ENCODE assay signal across 16 cellular contexts in the genomic region with DNA sequence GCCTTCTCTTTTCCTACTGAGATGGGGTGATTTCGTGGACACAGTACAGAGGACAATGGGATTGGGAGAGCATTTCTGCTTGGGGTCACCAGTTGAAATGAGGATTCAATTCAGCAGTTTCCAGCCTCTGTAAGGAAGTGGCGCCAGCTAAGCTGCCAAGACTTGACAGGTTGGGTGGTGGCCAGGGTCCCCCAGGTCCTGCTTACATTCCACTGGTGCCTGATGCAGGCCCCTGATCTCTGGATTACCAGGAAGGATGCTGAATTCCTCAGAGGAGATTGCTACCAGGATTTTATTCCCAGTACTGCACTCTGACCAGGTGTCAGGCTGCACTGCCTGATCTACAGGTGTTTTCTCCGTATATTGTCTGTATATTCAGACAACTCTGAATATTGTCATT.
DNase-seq lines count a peak whose midpoint lies in the region; ATAC-seq and TF ChIP-seq lines count a peak whose summit lies in the region.
"Had no signal": no experiment of that assay in that cellular context is flagged by ENCODE, and none has a peak within 500 bp of the region (broad histone marks: within the 10 kb centered on the region; RNA-seq: fewer than 3 reads in every experiment).

No MANE protein-coding gene starts in this region.

- no peak overlapping the region for H3K4me3 Mint-ChIP-seq in GM23338
- H3K4me3 Mint-ChIP-seq in osteocyte (ENCODE audit: unreplicated experiment) = no peak overlapping the region
- H3K4me3 Mint-ChIP-seq in stimulated activated naive B cell treated with anti-CD40 and anti-IgM and Interleukin-4, amounts not matched to agents 10 μg/mL and 1 μg/mL and 100 μg/mL, for 72 hours = no peak overlapping the region
- no peak overlapping the region for H3K4me3 Mint-ChIP-seq in endodermal cell
- H3K4me3 Mint-ChIP-seq: CD4-positive, alpha-beta memory T cell had no signal

- H3K4me2 ChIP-seq in GM23338 = peak overlapping the region; percentile 39; the same call in 1 of the 2 replicates

- H3K36me3 Mint-ChIP-seq in GM23338 (ENCODE audit: low read depth) (no peaks in the 10 kb centered on the region), osteocyte (ENCODE audit: unreplicated experiment) (no peaks in the 10 kb centered on the region), endodermal cell (ENCODE audit: low read depth) (no peaks in the 10 kb centered on the region)
- no peaks in the 10 kb centered on the region for H3K36me3 Mint-ChIP-seq in stimulated activated naive B cell treated with anti-CD40 and anti-IgM and Interleukin-4, amounts not matched to agents 10 μg/mL and 1 μg/mL and 100 μg/mL, for 72 hours
- H3K36me3 Mint-ChIP-seq: CD4-positive, alpha-beta memory T cell had no signal

- ATAC-seq in GM23338 = no peak
- no peak for ATAC-seq in foreskin keratinocyte
- ATAC-seq in stimulated activated naive B cell treated with anti-CD40 and anti-IgM and Interleukin-4, amounts not matched to agents 10 μg/mL and 1 μg/mL and 100 μg/mL, for 72 hours (replicated peaks) = no peak

- no peak for TF ChIP-seq CTCF in GM23338 (conservative IDR thresholded peaks at IDR 0.05; ENCODE audit: low read depth in 2 of 2)
- no peak for TF ChIP-seq CTCF in HEK293 (tag by site-specific recombination; IDR thresholded peaks at IDR 0.05)
- TF ChIP-seq CTCF in osteocyte (IDR thresholded peaks at IDR 0.05) = no peak
- no peak for TF ChIP-seq CTCF in RWPE1 (conservative IDR thresholded peaks at IDR 0.05; ENCODE audit: low read depth)
- TF ChIP-seq CTCF in foreskin keratinocyte (conservative IDR thresholded peaks at IDR 0.05) = no peak
- TF ChIP-seq CTCF in endodermal cell (conservative IDR thresholded peaks at IDR 0.05) = no peak

- no peak overlapping the region for H3K27ac ChIP-seq in GM23338 (ENCODE audit: low read depth)
- no peak overlapping the region for H3K27ac ChIP-seq in HEK293 (ENCODE audit: extremely low read depth, low read depth, low read length)
- peak overlapping the region; percentile 16 for H3K27ac ChIP-seq in ectodermal cell (ENCODE audit: insufficient read depth, low read depth, low read length, poor library complexity, severe bottlenecking)
- no peak overlapping the region for H3K27ac ChIP-seq in RWPE1
- H3K27ac ChIP-seq in foreskin keratinocyte = no peak overlapping the region
- no peak overlapping the region for H3K27ac ChIP-seq in endodermal cell (ENCODE audit: low read depth, low read length)
- H3K27ac ChIP-seq: GM23248 had no signal

- H2AFZ ChIP-seq in GM23338 = peak overlapping the region; percentile 56; the same call in 1 of the 2 replicates
- H2AFZ ChIP-seq: GM23248 had no signal

- H3K79me2 ChIP-seq in GM23338 (replicated peaks; ENCODE audit: insufficient read depth) = no peaks in the 10 kb centered on the region

- no peak overlapping the region for H3K27ac Mint-ChIP-seq in GM23338
- no peak overlapping the region for H3K27ac Mint-ChIP-seq in osteocyte (ENCODE audit: unreplicated experiment)
- H3K27ac Mint-ChIP-seq in stimulated activated naive B cell treated with anti-CD40 and anti-IgM and Interleukin-4, amounts not matched to agents 10 μg/mL and 1 μg/mL and 100 μg/mL, for 72 hours = no peak overlapping the region
- H3K27ac Mint-ChIP-seq in endodermal cell = no peak overlapping the region
- H3K27ac Mint-ChIP-seq: CD4-positive, alpha-beta memory T cell had no signal

- peaks cover 9% of the 10 kb centered on the region for H3K4me1 ChIP-seq in GM23338 (ENCODE audit: insufficient read depth)
- H3K4me1 ChIP-seq in HEK293 (ENCODE audit: control insufficient read depth, insufficient read depth, low read length) = no peaks in the 10 kb centered on the region
- no peaks in the 10 kb centered on the region for H3K4me1 ChIP-seq in ectodermal cell (ENCODE audit: control insufficient read depth, insufficient read depth, low read length)
- H3K4me1 ChIP-seq in foreskin keratinocyte = peaks cover 3% of the 10 kb centered on the region
- H3K4me1 ChIP-seq in endodermal cell (ENCODE audit: control insufficient read depth, insufficient read depth, low read length) = no peaks in the 10 kb centered on the region
- H3K4me1 ChIP-seq: HAP-1 had no signal

- no peak overlapping the region for H3K9ac ChIP-seq in endodermal cell (ENCODE audit: extremely low read depth, low read length, poor library complexity, severe bottlenecking)
- H3K9ac ChIP-seq: GM23248 had no signal

- H3K36me3 ChIP-seq in GM23338 (ENCODE audit: insufficient read depth) (no peaks in the 10 kb centered on the region), HEK293 (ENCODE audit: control insufficient read depth in 2 of 2, insufficient read depth in 1 of 2, low read length in 2 of 2) (no peaks in the 10 kb centered on the region), ectodermal cell (ENCODE audit: control insufficient read depth, insufficient read depth, low read length) (no peaks in the 10 kb centered on the region), endodermal cell (ENCODE audit: control insufficient read depth, insufficient read depth, low read length) (no peaks in the 10 kb centered on the region)
- H3K36me3 ChIP-seq: HAP-1 had no signal

- CTCF ChIA-PET in HEK293 (lab: Yijun Ruan, JAX) (interaction anchor here (1.8 kb wide), 1 partner anchor 54 kb away, joined by 8 read pairs; no protein-coding TSS in a partner anchor), RWPE1 (lab: Yijun Ruan, JAX) (interaction anchor here (1.6 to 2.2 kb wide), 2 partner anchors 54 to 128 kb away, joined by 5 to 10 read pairs; no protein-coding TSS in a partner anchor)

- no peak for DNase-seq in GM23338 (ENCODE audit: low spot score)
- peak; percentile 74 for DNase-seq in osteocyte (ENCODE audit: extremely low spot score, unreplicated experiment)
- DNase-seq in RWPE1 (ENCODE audit: low spot score) = no peak
- DNase-seq in foreskin keratinocyte = no peak
- DNase-seq in stimulated activated naive B cell treated with anti-CD40 and anti-IgM and Interleukin-4, amounts not matched to agents 10 μg/mL and 1 μg/mL and 100 μg/mL, for 72 hours = no peak
- DNase-seq in endodermal cell = no peak
- DNase-seq: C1 segment of cervical spinal cord; Calu3; CD4-positive, alpha-beta memory T cell; COR-L47; DMS153; DND-41; GM23248 had no signal

- H3K4me1 Mint-ChIP-seq in GM23338 = peaks cover 19% of the 10 kb centered on the region
- H3K4me1 Mint-ChIP-seq in osteocyte (ENCODE audit: unreplicated experiment) = no peaks in the 10 kb centered on the region
- no peaks in the 10 kb centered on the region for H3K4me1 Mint-ChIP-seq in stimulated activated naive B cell treated with anti-CD40 and anti-IgM and Interleukin-4, amounts not matched to agents 10 μg/mL and 1 μg/mL and 100 μg/mL, for 72 hours
- H3K4me1 Mint-ChIP-seq in endodermal cell = no peaks in the 10 kb centered on the region
- H3K4me1 Mint-ChIP-seq: CD4-positive, alpha-beta memory T cell had no signal

- H3K4me3 ChIP-seq in GM23338 (no peak overlapping the region), HEK293 (ENCODE audit: low read depth, low read length) (no peak overlapping the region), ectodermal cell (ENCODE audit: insufficient read depth, low read depth, low read length) (no peak overlapping the region), endodermal cell (ENCODE audit: low read length) (no peak overlapping the region)
- H3K4me3 ChIP-seq: GM23248, HAP-1 had no signal

- no peaks in the 10 kb centered on the region for H3F3A ChIP-seq in GM23338 (replicated peaks; ENCODE audit: low read depth)

- no peaks in the 10 kb centered on the region for H4K20me1 ChIP-seq in GM23338 (replicated peaks; ENCODE audit: insufficient read depth)

- H3K9me2 ChIP-seq in GM23338 (ENCODE audit: insufficient read depth) = no peaks in the 10 kb centered on the region

- H3K9me3 Mint-ChIP-seq in GM23338 (peaks cover 3% of the 10 kb centered on the region; the same call in 1 of the 3 replicates), osteocyte (ENCODE audit: unreplicated experiment) (no peaks in the 10 kb centered on the region), endodermal cell (no peaks in the 10 kb centered on the region)
- no peaks in the 10 kb centered on the region for H3K9me3 Mint-ChIP-seq in stimulated activated naive B cell treated with anti-CD40 and anti-IgM and Interleukin-4, amounts not matched to agents 10 μg/mL and 1 μg/mL and 100 μg/mL, for 72 hours

- H3K27me3 Mint-ChIP-seq in GM23338 (ENCODE audit: insufficient read depth, low read depth, poor library complexity) (peaks cover 2% of the 10 kb centered on the region), osteocyte (ENCODE audit: unreplicated experiment) (peaks cover 40% of the 10 kb centered on the region), endodermal cell (ENCODE audit: insufficient read depth) (peaks cover 38% of the 10 kb centered on the region)
- H3K27me3 Mint-ChIP-seq in stimulated activated naive B cell treated with anti-CD40 and anti-IgM and Interleukin-4, amounts not matched to agents 10 μg/mL and 1 μg/mL and 100 μg/mL, for 72 hours = peaks cover 27 to 44% of the 10 kb centered on the region in 2 donors

- WGBS in ectodermal cell, 2 experiments = 85 to 89% methylated on average over 2 to 3 of the region's 3 CpGs
- WGBS in endodermal cell (ENCODE audit: insufficient coverage in 1 of 2, insufficient read length in 1 of 2), 2 experiments = 82% methylated on average over 1 to 3 of the region's 3 CpGs

- H3K9me3 ChIP-seq in HEK293 (ENCODE audit: control insufficient read depth, insufficient read depth, low read depth, low read length) = no peaks in the 10 kb centered on the region
- no peaks in the 10 kb centered on the region for H3K9me3 ChIP-seq in ectodermal cell (ENCODE audit: control insufficient read depth, low read length)
- H3K9me3 ChIP-seq in endodermal cell (ENCODE audit: control insufficient read depth, low read length) = no peaks in the 10 kb centered on the region
- H3K9me3 ChIP-seq: HAP-1 had no signal

- POLR2A ChIA-PET in HEK293 (lab: Yijun Ruan, JAX) (no interaction called here), RWPE1 (lab: Yijun Ruan, JAX; ENCODE audit: low non-redundant PET) (no interaction called here)

- H3K27me3 ChIP-seq in GM23338 (ENCODE audit: insufficient read depth) = no peaks in the 10 kb centered on the region
- peaks cover 2% of the 10 kb centered on the region for H3K27me3 ChIP-seq in ectodermal cell (ENCODE audit: control insufficient read depth, insufficient read depth, low read length, poor library complexity, severe bottlenecking)
- H3K27me3 ChIP-seq in foreskin keratinocyte = peaks cover 29% of the 10 kb centered on the region
- peaks cover 36% of the 10 kb centered on the region for H3K27me3 ChIP-seq in endodermal cell (ENCODE audit: control insufficient read depth, insufficient read depth, low read length, poor library complexity, severe bottlenecking)

TF ChIP-seq in GM23338, 12 proteins besides CTCF, POLR2A, EP300 and RAD21 (continues in another document):
- no peak for TF ChIP-seq ZNF114 (CRISPR knock-in tag; IDR thresholded peaks at IDR 0.05)
- TF ChIP-seq EZH2phosphoT487 (IDR thresholded peaks at IDR 0.05; ENCODE audit: unreplicated experiment) = no peak
